21 cellular contexts compared by ENCODE assay signal in the genomic region with DNA sequence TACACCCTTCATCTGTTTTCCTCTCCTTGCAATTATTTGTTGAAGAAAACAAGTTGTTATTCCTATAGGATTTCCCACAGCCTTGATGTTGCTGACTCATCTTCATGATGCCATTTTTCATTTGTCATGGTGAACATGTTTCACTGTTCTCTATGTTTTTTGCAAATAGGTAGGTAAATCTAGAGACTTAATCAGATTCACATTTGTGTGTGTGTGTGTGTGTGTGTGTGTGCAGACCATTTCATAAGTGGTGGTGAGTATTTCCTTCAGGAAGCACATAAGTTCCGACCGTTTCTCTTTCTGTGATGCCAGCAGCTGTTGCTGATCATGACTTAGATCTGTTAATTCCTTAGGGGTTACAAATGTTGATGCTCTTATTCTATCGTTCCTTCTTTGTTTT.
DNase-seq lines count a peak whose midpoint lies in the region; ATAC-seq and TF ChIP-seq lines count a peak whose summit lies in the region.
"Had no signal": no experiment of that assay in that cellular context is flagged by ENCODE, and none has a peak within 500 bp of the region (broad histone marks: within the 10 kb centered on the region; RNA-seq: fewer than 3 reads in every experiment).

No MANE protein-coding gene starts in this region.

- H2AK9ac ChIP-seq in IMR-90 (replicated peaks; ENCODE audit: low read depth, low read length, poor library complexity): no peak overlapping the region

- dilution Hi-C loops in IMR-90 (cut with HindIII; ENCODE audit: low sequenced_read_pairs, unreplicated experiment): no loop called here

- ATAC-seq in IMR-90 (ENCODE audit: low read depth) (0 out of 2 replicates have a peak, but pooled peaks have one; percentile 32), HG02623 (IDR thresholded peaks at IDR 0.05; ENCODE audit: unreplicated experiment) (no peak), HG03095 (IDR thresholded peaks at IDR 0.05; ENCODE audit: unreplicated experiment) (no peak)

- no peaks in the 10 kb centered on the region; the same call in 1 of the 2 replicates for H3K9me3 ChIP-seq in IMR-90 (ENCODE audit: control insufficient read depth, insufficient read depth, low read length)
- 0 out of 2 replicates have a peak, but pooled peaks cover 4% of the 10 kb centered on the region for H3K9me3 ChIP-seq in OCI-LY7 (ENCODE audit: low read length)
- H3K9me3 ChIP-seq: MG63, SJSA1 had no signal

- no peak overlapping the region for H3K27ac ChIP-seq in IMR-90 (ENCODE audit: insufficient read depth, low read length)
- H3K27ac ChIP-seq in OCI-LY7 (ENCODE audit: low read depth, low read length, poor library complexity, severe bottlenecking): no peak overlapping the region
- H3K27ac ChIP-seq: Peyer's patch, SJSA1 had no signal

- H3K4me3 ChIP-seq in AG10803 (ENCODE audit: low read length): no peak overlapping the region
- H3K4me3 ChIP-seq in IMR-90 (ENCODE audit: insufficient read depth, low read depth, low read length): no peak overlapping the region
- H3K4me3 ChIP-seq in epithelial cell of esophagus (ENCODE audit: low read length): no peak overlapping the region
- H3K4me3 ChIP-seq in foreskin fibroblast (ENCODE audit: low read depth in 1 of 2, low read length in 2 of 2): no peak overlapping the region
- H3K4me3 ChIP-seq in OCI-LY7 (ENCODE audit: low read depth, low read length, poor library complexity, severe bottlenecking): no peak overlapping the region
- H3K4me3 ChIP-seq: MG63, Peyer's patch, SJSA1 had no signal

- H3K36me3 ChIP-seq in IMR-90 (ENCODE audit: control insufficient read depth, insufficient read depth, low read length) (no peaks in the 10 kb centered on the region), OCI-LY7 (ENCODE audit: insufficient read depth, low read length) (no peaks in the 10 kb centered on the region)
- H3K36me3 ChIP-seq: BE2C, MG63, Peyer's patch, SJSA1 had no signal

- intact Hi-C loops in IMR-90 (cut with micrococcal nuclease): no loop called here
- intact Hi-C loops in OCI-LY7 (cut with micrococcal nuclease; ENCODE audit: unreplicated experiment): no loop called here

- no peaks in the 10 kb centered on the region for H4K20me1 ChIP-seq in IMR-90 (ENCODE audit: insufficient read depth, low read length)
- no peaks in the 10 kb centered on the region for H4K20me1 ChIP-seq in OCI-LY7 (ENCODE audit: insufficient read depth, low read length)

- no peak overlapping the region for H2BK20ac ChIP-seq in IMR-90 (ENCODE audit: low read depth, low read length)

- no peak overlapping the region for H2BK15ac ChIP-seq in IMR-90 (ENCODE audit: low read depth, low read length)

- in situ Hi-C loops in IMR-90 (cut with MboI; ENCODE audit: low sequenced_read_pairs): no loop called here

- no CpG with 5 or more reads among the region's 3 CpGs for WGBS in IMR-90 (ENCODE audit: extremely low coverage in 2 of 2, insufficient read length in 1 of 2), 2 experiments

- H3K9ac ChIP-seq in IMR-90 (ENCODE audit: low read depth, low read length): no peak overlapping the region

- no peaks in the 10 kb centered on the region for H3K79me2 ChIP-seq in OCI-LY7 (ENCODE audit: insufficient read depth, low read depth, low read length)

- no peak overlapping the region for H3K4me2 ChIP-seq in IMR-90 (ENCODE audit: low read depth, low read length)
- no peak overlapping the region for H3K4me2 ChIP-seq in OCI-LY7 (ENCODE audit: low read length)

- H3K4me1 ChIP-seq in IMR-90 (ENCODE audit: control insufficient read depth, insufficient read depth, low read length) (no peaks in the 10 kb centered on the region), OCI-LY7 (ENCODE audit: insufficient read depth, low read length, poor library complexity, severe bottlenecking) (no peaks in the 10 kb centered on the region)
- H3K4me1 ChIP-seq: BE2C, Peyer's patch, SJSA1 had no signal

- H4K91ac ChIP-seq in IMR-90 (ENCODE audit: insufficient read depth, low read depth, low read length): no peak overlapping the region

- no peak overlapping the region for H2AK5ac ChIP-seq in IMR-90 (ENCODE audit: low read depth, low read length)

- peak; percentile 12 for DNase-seq in AG10803 (ENCODE audit: low read depth)
- DNase-seq in IMR-90: peak; percentile 12
- peak; percentile 14 for DNase-seq in epithelial cell of esophagus (ENCODE audit: low read depth)
- DNase-seq in foreskin fibroblast: peak; percentile 12 to 42
- no peak for DNase-seq in OCI-LY7 (ENCODE audit: low spot score)
- no peak for DNase-seq in foreskin melanocyte
- DNase-seq: BE2C; CD4-positive, alpha-beta T cell; COR-L47; Kasumi-1; MG63; NCI-H1048; NCI-H1436; NCI-H187 treated with DMSO at 0.1 percent for 48 hours; NCI-H345; NCI-H524; NCI-H82; Peyer's patch had no signal

- H2BK120ac ChIP-seq in IMR-90 (ENCODE audit: low read depth, low read length): no peak overlapping the region

- H3K9me1 ChIP-seq in IMR-90 (ENCODE audit: insufficient read depth, low read length): no peaks in the 10 kb centered on the region

- no peak overlapping the region for H3K4ac ChIP-seq in IMR-90 (ENCODE audit: low read depth, low read length)

- H4K8ac ChIP-seq in IMR-90 (ENCODE audit: low read depth in 2 of 2, low read length in 2 of 2): no peak overlapping the region

- POLR2A ChIA-PET in IMR-90 (lab: Charles Lee; ENCODE audit: unreplicated experiment): no interaction called here
- POLR2A ChIA-PET in OCI-LY7 (lab: Charles Lee): interaction anchor here (0.9 kb wide), 1 partner anchor 429 kb away, joined by 4 read pairs; no protein-coding TSS in a partner anchor

- TF ChIP-seq POLR2A in IMR-90 (IDR thresholded peaks at IDR 0.05; ENCODE audit: low read depth, low read length): no peak

- BruUV-seq in IMR-90 (replicated peaks; lab: Mats Ljungman, UMichigan) (no TSS peak), OCI-LY7 (replicated peaks; lab: Mats Ljungman, UMichigan) (no TSS peak)

- no peak overlapping the region for H4K5ac ChIP-seq in IMR-90 (ENCODE audit: low read depth, low read length)

- H2AFZ ChIP-seq in IMR-90 (replicated peaks; ENCODE audit: low read length, poor library complexity): no peak overlapping the region
- no peak overlapping the region for H2AFZ ChIP-seq in OCI-LY7 (ENCODE audit: low read length)

- no peak overlapping the region for H2BK5ac ChIP-seq in IMR-90 (ENCODE audit: low read depth, low read length, poor library complexity, severe bottlenecking)

- no peak overlapping the region for H3K23ac ChIP-seq in IMR-90 (ENCODE audit: low read depth, low read length)

- no peak overlapping the region for H3K18ac ChIP-seq in IMR-90 (ENCODE audit: low read depth, low read length)

- CTCF ChIA-PET in IMR-90 (lab: Yijun Ruan, JAX) (no interaction called here), OCI-LY7 (lab: Charles Lee; ENCODE audit: unreplicated experiment) (no interaction called here)

- TF ChIP-seq RAD21 in IMR-90 (IDR thresholded peaks at IDR 0.05; ENCODE audit: low read length): no peak

- H3K56ac ChIP-seq in IMR-90 (ENCODE audit: extremely low read depth, insufficient read depth, low read length): no peak overlapping the region

- no peaks in the 10 kb centered on the region for H3K79me1 ChIP-seq in IMR-90 (ENCODE audit: low read depth in 1 of 2, low read length in 2 of 2)

- TF ChIP-seq CTCF in AG10803 (conservative IDR thresholded peaks at IDR 0.05; ENCODE audit: low read length) (no peak), IMR-90 (conservative IDR thresholded peaks at IDR 0.05; ENCODE audit: low read depth, low read length) (no peak), epithelial cell of esophagus (IDR thresholded peaks at IDR 0.05; ENCODE audit: insufficient read depth, low read depth, low read length, missing control alignments) (no peak), foreskin fibroblast (IDR thresholded peaks at IDR 0.05; ENCODE audit: low read depth, low read length) (no peak), OCI-LY7 (conservative IDR thresholded peaks at IDR 0.05; ENCODE audit: low read length) (no peak)

- no peaks in the 10 kb centered on the region for H3K27me3 ChIP-seq in IMR-90 (ENCODE audit: control insufficient read depth, insufficient read depth, low read length)
- H3K27me3 ChIP-seq: BE2C, MG63, Peyer's patch, SJSA1 had no signal

- H3K14ac ChIP-seq in IMR-90 (replicated peaks; ENCODE audit: low read depth, low read length): no peak overlapping the region

- H3K9me2 ChIP-seq in OCI-LY7 (ENCODE audit: insufficient read depth, low read length): no peaks in the 10 kb centered on the region

TF ChIP-seq in IMR-90, 13 proteins besides CTCF, POLR2A, EP300 and RAD21:
- no peak for TF ChIP-seq CEBPB (IDR thresholded peaks at IDR 0.05; ENCODE audit: low read depth, low read length)
- TF ChIP-seq BHLHE40 (IDR thresholded peaks at IDR 0.05; ENCODE audit: low read depth, low read length): no peak
- peak; percentile 34; the same call in 1 of the 2 replicates for TF ChIP-seq NFE2L2 (IDR thresholded peaks at IDR 0.05; ENCODE audit: low read depth, low read length)
- no peak for TF ChIP-seq FOS (IDR thresholded peaks at IDR 0.05; ENCODE audit: low read depth, low read length)
- TF ChIP-seq RCOR1 (IDR thresholded peaks at IDR 0.05; ENCODE audit: insufficient replicate concordance, low read length): no peak

Comparison
In these comparisons a context has a peak if more than half of its experiments do, and no peak if none do; other contexts are left out.
1. DNase-seq: peak in AG10803 (single experiment), IMR-90 (single experiment), epithelial cell of esophagus (single experiment) and foreskin fibroblast (2 of 2); none in OCI-LY7 (single experiment) and foreskin melanocyte (single experiment).